In genomic region chr22:46788426-46789168, GRCh38 we compare ENCODE assay signal across 10 cellular contexts. TPM values are rescaled to one million over a fixed set of nuclear protein-coding genes. Genes with fewer than 3 reads are reported as not detected.
DNase-seq lines count a peak whose midpoint lies in the region; ATAC-seq lines count a peak whose summit lies in the region.
"Had no signal": no experiment of that assay in that cellular context is flagged by ENCODE, and none has a peak within 500 bp of the region (broad histone marks: within the 10 kb centered on the region; RNA-seq: fewer than 3 reads in every experiment).

No MANE protein-coding gene starts in this region.

- peak overlapping the region; percentile 58 for H3K27ac Mint-ChIP-seq in activated naive CD8-positive, alpha-beta T cell
- peak overlapping the region; percentile 80 for H3K27ac Mint-ChIP-seq in stimulated activated effector memory CD8-positive, alpha-beta T cell treated with anti-CD3 and anti-CD28 coated beads, Interleukin-12 subunit alpha, Interleukin-12 subunit beta, amount 100 ng/mL, for 72 hours

- no peaks in the 10 kb centered on the region for H3K9me3 Mint-ChIP-seq in activated T-cell treated with anti-CD3 and anti-CD28 coated beads, Interleukin-2, amount 50 U/mL, for 4 hours
- H3K9me3 Mint-ChIP-seq in activated naive CD8-positive, alpha-beta T cell (ENCODE audit: low read depth), result no peaks in the 10 kb centered on the region
- no peaks in the 10 kb centered on the region for H3K9me3 Mint-ChIP-seq in stimulated activated effector memory CD8-positive, alpha-beta T cell treated with anti-CD3 and anti-CD28 coated beads, Interleukin-12 subunit alpha, Interleukin-12 subunit beta, amount 100 ng/mL, for 72 hours

- peak overlapping the region; percentile 9 for H3K4me3 Mint-ChIP-seq in activated T-cell treated with anti-CD3 and anti-CD28 coated beads, Interleukin-2, amount 50 U/mL, for 4 hours
- no peak overlapping the region for H3K4me3 Mint-ChIP-seq in activated naive CD8-positive, alpha-beta T cell
- H3K4me3 Mint-ChIP-seq in stimulated activated effector memory CD8-positive, alpha-beta T cell treated with anti-CD3 and anti-CD28 coated beads, Interleukin-12 subunit alpha, Interleukin-12 subunit beta, amount 100 ng/mL, for 72 hours, result peak overlapping the region; percentile 48

- in situ Hi-C loops in G401 (cut with HindIII; ENCODE audit: low sequenced_read_pairs), result no loop called here

- H3K27me3 Mint-ChIP-seq in activated T-cell treated with anti-CD3 and anti-CD28 coated beads, Interleukin-2, amount 50 U/mL, for 4 hours (ENCODE audit: low read depth), result no peaks in the 10 kb centered on the region
- no peaks in the 10 kb centered on the region for H3K27me3 Mint-ChIP-seq in activated naive CD8-positive, alpha-beta T cell

- peak; percentile 40 to 50 for ATAC-seq in activated T-cell treated with anti-CD3 and anti-CD28 coated beads, Interleukin-2, amount 50 U/mL, for 4 hours
- ATAC-seq in HG02798 (IDR thresholded peaks at IDR 0.05; ENCODE audit: poor library complexity, unreplicated experiment), result peak; percentile 51
- ATAC-seq in stimulated activated effector memory CD8-positive, alpha-beta T cell treated with anti-CD3 and anti-CD28 coated beads, Interleukin-12 subunit alpha, Interleukin-12 subunit beta, amount 100 ng/mL, for 72 hours, result peak; percentile 65
- ATAC-seq in HG03460 (IDR thresholded peaks at IDR 0.05; ENCODE audit: unreplicated experiment), result no peak

- H3K36me3 Mint-ChIP-seq in activated T-cell treated with anti-CD3 and anti-CD28 coated beads, Interleukin-2, amount 50 U/mL, for 4 hours (ENCODE audit: insufficient read depth), result peaks cover 7% of the 10 kb centered on the region
- peaks cover 7% of the 10 kb centered on the region for H3K36me3 Mint-ChIP-seq in activated naive CD8-positive, alpha-beta T cell
- peaks cover 51% of the 10 kb centered on the region for H3K36me3 Mint-ChIP-seq in stimulated activated effector memory CD8-positive, alpha-beta T cell treated with anti-CD3 and anti-CD28 coated beads, Interleukin-12 subunit alpha, Interleukin-12 subunit beta, amount 100 ng/mL, for 72 hours

- peaks cover 55% of the 10 kb centered on the region for H3K4me1 Mint-ChIP-seq in activated T-cell treated with anti-CD3 and anti-CD28 coated beads, Interleukin-2, amount 50 U/mL, for 4 hours (ENCODE audit: low read depth)
- H3K4me1 Mint-ChIP-seq in activated naive CD8-positive, alpha-beta T cell (ENCODE audit: low read depth), result peaks cover 52% of the 10 kb centered on the region
- peaks cover 57% of the 10 kb centered on the region for H3K4me1 Mint-ChIP-seq in stimulated activated effector memory CD8-positive, alpha-beta T cell treated with anti-CD3 and anti-CD28 coated beads, Interleukin-12 subunit alpha, Interleukin-12 subunit beta, amount 100 ng/mL, for 72 hours

- no peak for DNase-seq in activated T-cell treated with anti-CD3 and anti-CD28 coated beads, Interleukin-2, amount 50 U/mL, for 4 hours
- DNase-seq in activated T-cell treated with anti-CD3 and anti-CD28 coated beads for 4 hours (no peak), G401 (ENCODE audit: low spot score) (no peak), NOMO-1 treated with DMSO at 0.1 percent for 48 hours (lab: John Stamatoyannopoulos, UW; ENCODE audit: unreplicated experiment) (no peak)
- DNase-seq in stimulated activated effector memory CD8-positive, alpha-beta T cell treated with anti-CD3 and anti-CD28 coated beads, Interleukin-12 subunit alpha, Interleukin-12 subunit beta, amount 100 ng/mL, for 72 hours (ENCODE audit: low spot score in 2 of 2), result peak in 1 of 2 donors; percentile 59
- DNase-seq: HCEC 1CT, NCI-H345 had no signal

RNA-seq across cellular contexts. Expression of gene TBC1D22A, which starts 26.1 kb away (rescaled TPM):
- 10 to 100 TPM; 29.8 to 31.1 (median 29.9) TPM for total RNA-seq in activated T-cell treated with anti-CD3 and anti-CD28 coated beads, Interleukin-2, amount 50 U/mL, for 4 hours
- total RNA-seq in G401 (2014; rRNA removed; shearing (Covaris generic)), result 11.1 and 14.1 TPM in 2 replicates

RNA-seq across cellular contexts. Expression of gene CERK, which starts 50.5 kb away (rescaled TPM):
- 10 to 100 TPM; 41.4 to 47.3 (median 44.9) TPM for total RNA-seq in activated T-cell treated with anti-CD3 and anti-CD28 coated beads, Interleukin-2, amount 50 U/mL, for 4 hours
- total RNA-seq in G401 (2014; rRNA removed; shearing (Covaris generic)), result 50.3 and 70.0 TPM in 2 replicates
